Comparison of ENCODE assay signal across 8 cellular contexts in genomic region chr7:133253522-133253882, GRCh38.
A peak's percentile ranks its signal among the peaks of the same experiment; 100 is the strongest.
DNase-seq lines count a peak whose midpoint lies in the region; ATAC-seq and TF ChIP-seq lines count a peak whose summit lies in the region.

No MANE protein-coding gene starts in this region.

- no peak for ATAC-seq in stimulated activated naive CD8-positive, alpha-beta T cell treated with anti-CD3 and anti-CD28 coated beads, Interleukin-15, Interleukin-2, amounts not matched to agents 100 U/mL and 50 U/mL, for 24 hours
- no peak for ATAC-seq in GM18873 (IDR thresholded peaks at IDR 0.05; ENCODE audit: low FRiP score, unreplicated experiment)

- DNase-seq in NK-92 treated with Interleukin-12 subunit alpha and Interleukin-12 subunit beta, amount 100 ng/mL, for 24 hours (lab: John Stamatoyannopoulos, UW) = peak; percentile 21
- DNase-seq in NK-92 (lab: John Stamatoyannopoulos, UW; ENCODE audit: unreplicated experiment) = no peak
- DNase-seq in NB4 (ENCODE audit: low read depth) = peak; percentile 34
- DNase-seq in astrocyte of the spinal cord (ENCODE audit: low read depth, low spot score) = no peak
- peak; percentile 19 for DNase-seq in kidney tubule cell (ENCODE audit: low spot score)
- DNase-seq in stimulated activated naive CD8-positive, alpha-beta T cell treated with anti-CD3 and anti-CD28 coated beads, Interleukin-15, Interleukin-2, amounts not matched to agents 100 U/mL and 50 U/mL, for 24 hours = peak; percentile 8
- DNase-seq in iPS-NIHi7 (ENCODE audit: extremely low spot score) = no peak

- in situ Hi-C loops in astrocyte of the spinal cord (cut with HindIII; ENCODE audit: low sequenced_read_pairs) = no loop called here

- no peak for TF ChIP-seq POLR2A in NB4 (IDR thresholded peaks at IDR 0.05; ENCODE audit: extremely low read depth, insufficient read length)

- H3K4me3 ChIP-seq in NB4 (ENCODE audit: low read depth, low read length) = peak overlapping the region; percentile 98
- peak overlapping the region; percentile 94 for H3K4me3 ChIP-seq in astrocyte of the spinal cord (ENCODE audit: low read depth, low read length)

- TF ChIP-seq CTCF in NB4 (IDR thresholded peaks at IDR 0.05; ENCODE audit: low read depth, low read length) (no peak), astrocyte of the spinal cord (IDR thresholded peaks at IDR 0.05; ENCODE audit: low read depth, low read length) (no peak)

Comparison
In these comparisons a context has a peak if more than half of its experiments do, and no peak if none do; other contexts are left out.
1. DNase-seq: peak in NK-92 treated with Interleukin-12 subunit alpha and Interleukin-12 subunit beta, amount 100 ng/mL, for 24 hours (single experiment), NB4 (single experiment), kidney tubule cell (single experiment) and stimulated activated naive CD8-positive, alpha-beta T cell treated with anti-CD3 and anti-CD28 coated beads, Interleukin-15, Interleukin-2, amounts not matched to agents 100 U/mL and 50 U/mL, for 24 hours (single experiment); none in NK-92 (single experiment), astrocyte of the spinal cord (single experiment) and iPS-NIHi7 (single experiment).